ENCODE assay signal across 23 cellular contexts in the genomic region with DNA sequence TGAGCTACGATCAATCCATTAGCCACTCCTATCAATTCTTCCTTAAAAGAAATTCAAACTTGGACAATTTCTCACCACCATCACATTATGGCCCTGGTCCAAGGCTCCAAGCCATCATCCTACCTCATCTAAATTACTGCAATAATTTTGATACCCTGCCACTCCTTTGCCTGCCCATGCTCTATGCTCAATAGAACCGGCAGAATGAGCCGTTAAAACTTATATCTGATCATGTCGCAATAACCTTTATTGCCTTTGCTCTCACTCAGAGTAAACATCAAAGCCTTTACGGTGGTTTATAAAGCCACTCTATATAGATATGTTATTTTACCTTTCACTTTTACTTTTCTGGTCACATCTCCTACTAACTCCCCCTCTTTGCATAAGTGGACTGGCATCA.
"Had no signal": no experiment of that assay in that cellular context is flagged by ENCODE, and none has a peak within 500 bp of the region (broad histone marks: within the 10 kb centered on the region; RNA-seq: fewer than 3 reads in every experiment).

No MANE protein-coding gene starts in this region.

- ATAC-seq: activated T-helper 17 cell treated with anti-CD3 and anti-CD28 coated beads, Interleukin-2, amount 50 U/mL, for 72 hours; T-cell had no signal

- H3K27ac ChIP-seq: brain microvascular endothelial cell had no signal

- H3K27me3 ChIP-seq: brain microvascular endothelial cell had no signal

- DNase-seq: activated B cell treated with CpG ODN at 0.5 μM for 24 hours; activated CD4-positive, alpha-beta memory T cell treated with anti-CD3 and anti-CD28 coated beads for 36 hours; activated CD4-positive, alpha-beta T cell treated with anti-CD3 and anti-CD28 coated beads, Interleukin-2, amount 10 ng/mL, durations not matched to agents 7 days and 5 days; activated gamma-delta T cell; activated naive CD4-positive, alpha-beta T cell treated with anti-CD3 and anti-CD28 coated beads for 36 hours; activated T-cell treated with anti-CD3 and anti-CD28 coated beads for 4 hours; activated T-cell treated with anti-CD3 and anti-CD28 coated beads, Interleukin-2, amount 50 U/mL, for 48 hours; brain microvascular endothelial cell; caudate nucleus; NCI-H1105 treated with DMSO at 0.1 percent for 48 hours; NCI-H1436 treated with DMSO at 0.1 percent for 48 hours; NCI-H187; NCI-H2171; NCI-H2227 treated with DMSO at 0.1 percent for 48 hours; NCI-H446 treated with DMSO at 0.1 percent for 48 hours; NCI-H526 treated with DMSO at 0.1 percent for 48 hours; NCI-H82; NK-92 treated with Interleukin-12 subunit alpha and Interleukin-12 subunit beta, amount 100 ng/mL, for 24 hours; SIG-M5; T-cell; T-helper 2 cell; T1000 had no signal

- H3K36me3 ChIP-seq: brain microvascular endothelial cell had no signal
